ENCODE assay signal across 8 cellular contexts in the genomic region with DNA sequence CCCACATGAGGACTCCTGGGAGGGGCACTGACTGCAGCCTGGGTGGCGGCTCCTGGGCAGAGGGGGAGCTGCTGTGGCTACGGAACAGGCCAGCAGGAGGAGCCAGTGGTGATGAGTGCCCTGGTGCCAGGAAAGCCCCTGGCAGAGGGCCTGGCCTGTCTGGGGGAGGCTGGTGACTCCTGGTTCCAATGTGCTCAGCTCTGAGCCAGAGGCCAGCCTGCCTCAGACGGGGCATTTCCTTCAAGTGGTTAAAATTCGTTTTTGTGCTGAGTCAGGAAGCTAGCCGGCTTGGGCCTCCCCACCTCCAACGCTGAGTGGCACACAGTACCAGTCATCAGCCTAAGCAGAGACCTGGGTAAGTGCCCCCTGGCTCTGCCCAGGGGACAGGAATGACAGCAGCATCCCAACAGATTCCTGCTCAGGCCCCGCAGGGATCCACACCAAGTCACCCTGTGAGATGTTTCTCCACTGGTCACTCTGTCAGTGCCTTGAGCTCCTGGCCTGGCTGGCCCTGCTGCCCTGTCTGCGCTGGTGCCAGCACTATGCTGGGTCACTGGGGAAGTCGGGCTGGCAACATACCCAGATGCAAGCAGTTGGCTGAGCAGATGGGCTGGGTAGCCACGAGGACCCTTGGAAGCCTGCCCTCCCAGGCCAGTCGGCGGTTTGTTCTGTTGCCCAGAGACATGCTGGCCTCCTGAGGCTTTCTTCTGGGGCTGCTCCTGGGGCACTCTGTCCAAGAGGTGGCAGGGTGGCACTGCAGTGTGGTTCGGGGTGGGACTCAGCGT. TPM values are rescaled to one million over a fixed set of nuclear protein-coding genes. Genes with fewer than 3 reads are reported as not detected.
DNase-seq lines count a peak whose midpoint lies in the region; ATAC-seq and TF ChIP-seq lines count a peak whose summit lies in the region.

No MANE protein-coding gene starts in this region.

- no peak for TF ChIP-seq POLR2A in NB4 (IDR thresholded peaks at IDR 0.05; ENCODE audit: extremely low read depth, insufficient read length)

- H3K4me3 ChIP-seq in NB4 (ENCODE audit: low read depth, low read length), result no peak overlapping the region
- H3K4me3 ChIP-seq in psoas muscle, result no peak overlapping the region

- no peaks in the 10 kb centered on the region for H3K9me3 ChIP-seq in psoas muscle

- intact Hi-C loops in Right ventricle myocardium inferior (cut with DNase I) (loop anchor here (5.0 kb wide), 1 partner anchor 44 kb away; no protein-coding TSS in a partner anchor), psoas muscle (cut with DNase I) (no loop called here)

- H3K4me1 ChIP-seq in psoas muscle, result peaks cover 45% of the 10 kb centered on the region

- DNase-seq in activated T-cell treated with anti-CD3 and anti-CD28 coated beads for 48 hours (ENCODE audit: low read depth), result peak; percentile 38
- DNase-seq in activated T-cell treated with anti-CD3 and anti-CD28 coated beads for 4 hours, result no peak
- DNase-seq in NB4 (ENCODE audit: low read depth), result peak; percentile 32
- peak; percentile 81 for DNase-seq in Right ventricle myocardium inferior (ENCODE audit: missing footprints)
- DNase-seq in psoas muscle, result peak; percentile 87 to 93
- DNase-seq in OCI-M1 (lab: John Stamatoyannopoulos, UW), result no peak

- ATAC-seq in Right ventricle myocardium inferior (peak; percentile 73), psoas muscle (peak; percentile 81 to 91 (median 84)), GM21576 (IDR thresholded peaks at IDR 0.05; ENCODE audit: unreplicated experiment) (no peak)

- H3K36me3 ChIP-seq in psoas muscle (ENCODE audit: insufficient read depth in 1 of 2, low read depth in 1 of 2), result no peaks in the 10 kb centered on the region

- 27 to 33% (median 32%) methylated on average over 14 of the region's 14 CpGs for WGBS in adipose tissue, 3 donors
- 16 to 27% (median 22%) methylated on average over 14 of the region's 14 CpGs for WGBS in psoas muscle, 3 donors

- peak; percentile 37 for TF ChIP-seq CTCF in NB4 (IDR thresholded peaks at IDR 0.05; ENCODE audit: low read depth, low read length)
- peak; percentile 48 for TF ChIP-seq CTCF in psoas muscle (IDR thresholded peaks at IDR 0.05)

- H3K27ac ChIP-seq in adipose tissue (ENCODE audit: low read depth, low read length) (peak overlapping the region; percentile 78), psoas muscle (peak overlapping the region; percentile 89)

- H3K27me3 ChIP-seq in psoas muscle (ENCODE audit: insufficient read depth in 3 of 3, low read length in 2 of 3), result no peaks in the 10 kb centered on the region

RNA-seq across cellular contexts. Expression of a gene that starts 7.1 kb away (rescaled TPM):
- polyA plus RNA-seq in adipose tissue (10 to 100 TPM; 13.1 to 38.1 (median 15.0) TPM), psoas muscle (10 to 100 TPM in 1 of 3 donors, 1 to 10 TPM in 2; 7.0 to 11.8 (median 9.6) TPM)
- total RNA-seq in Right ventricle myocardium inferior (28.2 TPM), psoas muscle (10 to 100 TPM; 10.6 to 27.0 (median 17.3) TPM)

RNA-seq across cellular contexts. Expression of a gene that starts 43.9 kb away (rescaled TPM):
- polyA plus RNA-seq in adipose tissue, result 10 to 100 TPM in 1 of 3 donors, 1 to 10 TPM in 1, under 1 TPM in 1; 0.22 to 14.2 (median 2.4) TPM
- total RNA-seq in Right ventricle myocardium inferior, result 3.2 TPM
- under 1 TPM; 0.13 to 0.58 (median 0.16) TPM for total RNA-seq in psoas muscle
- polyA plus RNA-seq in psoas muscle, result under 1 TPM; 0.06 to 0.10 (median 0.07) TPM

Comparison
In these comparisons a context has a peak if more than half of its experiments do, and no peak if none do; other contexts are left out.
1. DNase-seq: peak in activated T-cell treated with anti-CD3 and anti-CD28 coated beads for 48 hours (single experiment), NB4 (single experiment), Right ventricle myocardium inferior (single experiment) and psoas muscle (2 of 2); none in activated T-cell treated with anti-CD3 and anti-CD28 coated beads for 4 hours (single experiment) and OCI-M1 (single experiment).